ENCODE assay signal across 8 cellular contexts in genomic region chr17:19003543-19003965, GRCh38.
DNase-seq lines count a peak whose midpoint lies in the region; ATAC-seq and TF ChIP-seq lines count a peak whose summit lies in the region.

No MANE protein-coding gene starts in this region.

- H3K27ac ChIP-seq in BLaER1 treated with 17β-estradiol and CSF1 and Interleukin-3, amounts not matched to agents 10 nM and 100 nM = peak overlapping the region in 2 of 11 experiments; percentile 43 to 82; a peak in 3 of 22 replicates
- H3K27ac ChIP-seq in MM.1S (ENCODE audit: low read length) = no peak overlapping the region

- H3K36me3 Mint-ChIP-seq in effector memory CD8-positive, alpha-beta T cell (ENCODE audit: insufficient read depth) = peaks cover 10% of the 10 kb centered on the region
- no peaks in the 10 kb centered on the region for H3K36me3 Mint-ChIP-seq in nephron progenitor cell (ENCODE audit: low read depth)

- no peaks in the 10 kb centered on the region for H3K9me3 Mint-ChIP-seq in effector memory CD8-positive, alpha-beta T cell
- H3K9me3 Mint-ChIP-seq in nephron progenitor cell = peaks cover 14% of the 10 kb centered on the region

- peaks cover 22 to 27% of the 10 kb centered on the region in 2 donors for H3K4me1 Mint-ChIP-seq in effector memory CD8-positive, alpha-beta T cell (ENCODE audit: low read depth in 2 of 2)
- H3K4me1 Mint-ChIP-seq in nephron progenitor cell = peaks cover 24% of the 10 kb centered on the region

- H3K4me1 ChIP-seq in BLaER1 treated with 17β-estradiol and CSF1 and Interleukin-3, amounts not matched to agents 10 nM and 100 nM = peaks cover 35 to 50% (median 43%) of the 10 kb centered on the region in 10 experiments
- peaks cover 13% of the 10 kb centered on the region for H3K4me1 ChIP-seq in MM.1S (ENCODE audit: low read length)

- TF ChIP-seq CTCF in MM.1S (IDR thresholded peaks at IDR 0.05; ENCODE audit: low read length) (no peak), nephron progenitor cell (IDR thresholded peaks at IDR 0.05) (no peak)

- no peak for DNase-seq in MM.1S
- no peak for DNase-seq in effector memory CD8-positive, alpha-beta T cell
- no peak for DNase-seq in nephron progenitor cell
- no peak for DNase-seq in iPS-NIHi7 (ENCODE audit: extremely low spot score)
- no peak for DNase-seq in NCI-H2029 (lab: John Stamatoyannopoulos, UW)
- DNase-seq in NCI-H2227 treated with DMSO at 0.1 percent for 48 hours (lab: John Stamatoyannopoulos, UW) = no peak

- peak overlapping the region; percentile 91 to 92 for H3K27ac Mint-ChIP-seq in effector memory CD8-positive, alpha-beta T cell
- no peak overlapping the region for H3K27ac Mint-ChIP-seq in nephron progenitor cell

- ATAC-seq in effector memory CD8-positive, alpha-beta T cell (replicated peaks) = no peak
- no peak for ATAC-seq in GM18907 (IDR thresholded peaks at IDR 0.05; ENCODE audit: unreplicated experiment)

- H3K79me2 ChIP-seq in MM.1S (ENCODE audit: low read length) = peaks cover 26% of the 10 kb centered on the region

- H3K4me3 ChIP-seq in BLaER1 treated with 17β-estradiol and CSF1 and Interleukin-3, amounts not matched to agents 10 nM and 100 nM = peak overlapping the region in 9 of 10 experiments; percentile 9 to 79 (median 65); a peak in 14 of 20 replicates
- H3K4me3 ChIP-seq in MM.1S (ENCODE audit: low read length) = peak overlapping the region; percentile 85

- peak overlapping the region; percentile 86 to 88 for H3K4me3 Mint-ChIP-seq in effector memory CD8-positive, alpha-beta T cell
- peak overlapping the region; percentile 82 for H3K4me3 Mint-ChIP-seq in nephron progenitor cell

- H4K20me1 ChIP-seq in BLaER1 treated with 17β-estradiol and CSF1 and Interleukin-3, amounts not matched to agents 10 nM and 100 nM = peaks cover 0 to 53% (median 22%) of the 10 kb centered on the region in 11 experiments; a peak in 19 of 22 replicates
- H4K20me1 ChIP-seq in MM.1S (ENCODE audit: insufficient read depth, low read length) = no peaks in the 10 kb centered on the region; the same call in 1 of the 2 replicates

- H3K27me3 Mint-ChIP-seq in effector memory CD8-positive, alpha-beta T cell = no peaks in the 10 kb centered on the region
- H3K27me3 Mint-ChIP-seq in nephron progenitor cell (ENCODE audit: low read depth, poor library complexity) = peaks cover 21% of the 10 kb centered on the region

- peak overlapping the region; percentile 70 to 99 (median 97) for H3K4me2 ChIP-seq in BLaER1 treated with 17β-estradiol and CSF1 and Interleukin-3, amounts not matched to agents 10 nM and 100 nM
- H3K4me2 ChIP-seq in MM.1S (ENCODE audit: low read depth, low read length) = peak overlapping the region; percentile 86

- H3K27me3 ChIP-seq in BLaER1 treated with 17β-estradiol and CSF1 and Interleukin-3, amounts not matched to agents 10 nM and 100 nM = peaks cover 15 to 65% (median 52%) of the 10 kb centered on the region in 11 experiments; a peak in 21 of 22 replicates
- no peaks in the 10 kb centered on the region for H3K27me3 ChIP-seq in MM.1S (replicated peaks; ENCODE audit: insufficient read depth, low read length)

- H3K36me3 ChIP-seq in BLaER1 treated with 17β-estradiol and CSF1 and Interleukin-3, amounts not matched to agents 10 nM and 100 nM = no peaks in the 10 kb centered on the region
- no peaks in the 10 kb centered on the region for H3K36me3 ChIP-seq in MM.1S (replicated peaks; ENCODE audit: insufficient read depth, low read length)

- H2AFZ ChIP-seq in MM.1S (ENCODE audit: low read length) = no peak overlapping the region

- peak overlapping the region in 7 of 11 experiments; percentile 19 to 78 (median 47); a peak in 8 of 22 replicates for H3K9ac ChIP-seq in BLaER1 treated with 17β-estradiol and CSF1 and Interleukin-3, amounts not matched to agents 10 nM and 100 nM
- H3K9ac ChIP-seq in MM.1S (ENCODE audit: low read length) = peak overlapping the region; percentile 44; the same call in 1 of the 2 replicates

- H3K9me2 ChIP-seq in MM.1S (replicated peaks; ENCODE audit: insufficient read depth, low read length) = no peaks in the 10 kb centered on the region

- H3K9me3 ChIP-seq in BLaER1 treated with 17β-estradiol and CSF1 and Interleukin-3, amounts not matched to agents 10 nM and 100 nM (replicated peaks in 1 of 11) = peaks cover 0 to 12% (median 6%) of the 10 kb centered on the region in 11 experiments; a peak in 12 of 22 replicates
- no peaks in the 10 kb centered on the region for H3K9me3 ChIP-seq in MM.1S (replicated peaks; ENCODE audit: insufficient read depth, low read length)

- peaks cover 11% of the 10 kb centered on the region; the same call in 1 of the 2 replicates for H3F3A ChIP-seq in MM.1S (ENCODE audit: insufficient read depth, low read length)
